Comparison of ENCODE assay signal across 21 cellular contexts in the genomic region with DNA sequence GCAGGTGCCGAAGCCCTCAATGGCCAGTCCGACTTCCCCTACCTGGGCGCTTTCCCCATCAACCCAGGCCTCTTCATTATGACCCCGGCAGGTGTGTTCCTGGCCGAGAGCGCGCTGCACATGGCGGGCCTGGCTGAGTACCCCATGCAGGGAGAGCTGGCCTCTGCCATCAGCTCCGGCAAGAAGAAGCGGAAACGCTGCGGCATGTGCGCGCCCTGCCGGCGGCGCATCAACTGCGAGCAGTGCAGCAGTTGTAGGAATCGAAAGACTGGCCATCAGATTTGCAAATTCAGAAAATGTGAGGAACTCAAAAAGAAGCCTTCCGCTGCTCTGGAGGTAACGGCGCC. TPM values are rescaled to one million over a fixed set of nuclear protein-coding genes. Genes with fewer than 3 reads are reported as not detected.
DNase-seq lines count a peak whose midpoint lies in the region; ATAC-seq, FAIRE-seq and TF ChIP-seq lines count a peak whose summit lies in the region.
"Had no signal": no experiment of that assay in that cellular context is flagged by ENCODE, and none has a peak within 500 bp of the region (broad histone marks: within the 10 kb centered on the region; RNA-seq: fewer than 3 reads in every experiment).

No MANE protein-coding gene starts in this region.

- no peak for TF ChIP-seq POLR2A in K562 (conservative IDR thresholded peaks at IDR 0.05)
- TF ChIP-seq POLR2A in tibial nerve (IDR thresholded peaks at IDR 0.05): no peak

- intact Hi-C loops in K562 (cut with micrococcal nuclease) (no loop called here), dorsolateral prefrontal cortex (cut with DNase I) (no loop called here)

- TF ChIP-seq CTCF in K562 (IDR thresholded peaks at IDR 0.05 in 2 of 3, conservative IDR thresholded peaks at IDR 0.05 in 1 of 3; ENCODE audit: insufficient read depth in 2 of 3, low read depth in 1 of 3, low read length in 3 of 3) (no peak), dorsolateral prefrontal cortex (IDR thresholded peaks at IDR 0.05 in 54 of 56, conservative IDR thresholded peaks at IDR 0.05 in 2 of 56; ENCODE audit: low read depth in 1 of 56, partially characterized antibody in 56 of 56) (peak in 4 of 56 donors; percentile 5 to 12 (median 8)), osteocyte (IDR thresholded peaks at IDR 0.05) (no peak), tibial nerve (IDR thresholded peaks at IDR 0.05) (no peak)

- CTCF ChIA-PET in K562 (lab: Yijun Ruan, JAX; ENCODE audit: low intra/inter-chr PET ratio): no interaction called here

- no peak for FAIRE-seq in K562 (lab: Jason Lieb, UNC)
- FAIRE-seq: A549, D721Med, H54, RCC 7860 had no signal

- no peaks in the 10 kb centered on the region for H3K27me3 Mint-ChIP-seq in osteocyte (ENCODE audit: unreplicated experiment)
- no peaks in the 10 kb centered on the region for H3K27me3 Mint-ChIP-seq in naive thymus-derived CD8-positive, alpha-beta T cell
- H3K27me3 Mint-ChIP-seq: B cell had no signal

- H3K36me3 ChIP-seq in K562 (ENCODE audit: control insufficient read depth, insufficient read depth, low read length) (peaks cover 73% of the 10 kb centered on the region; the same call in 2 of the 3 replicates), tibial nerve (peaks cover 0 to 37% (median 0%) of the 10 kb centered on the region in 3 donors), HAP-1 (replicated peaks) (no peaks in the 10 kb centered on the region)

- H3K9ac ChIP-seq in K562 (ENCODE audit: insufficient read depth in 1 of 2, low read depth in 2 of 2, low read length in 2 of 2): peak overlapping the region in 1 of 2 experiments; percentile 20; a peak in 1 of 4 replicates

- no peak overlapping the region for H3K27ac ChIP-seq in K562 (ENCODE audit: extremely low read depth, low read depth, low read length)
- H3K27ac ChIP-seq in dorsolateral prefrontal cortex: peak overlapping the region; percentile 82 to 100 (median 98)
- H3K27ac ChIP-seq in tibial nerve: peak overlapping the region; percentile 50 to 98 (median 82)
- H3K27ac ChIP-seq: A549, SJCRH30 had no signal

- peak overlapping the region; percentile 47 for H3K27ac Mint-ChIP-seq in osteocyte (ENCODE audit: unreplicated experiment)
- H3K27ac Mint-ChIP-seq in naive thymus-derived CD8-positive, alpha-beta T cell: no peak overlapping the region
- H3K27ac Mint-ChIP-seq: B cell had no signal

- no peaks in the 10 kb centered on the region for H3K9me3 Mint-ChIP-seq in osteocyte (ENCODE audit: unreplicated experiment)
- no peaks in the 10 kb centered on the region for H3K9me3 Mint-ChIP-seq in naive thymus-derived CD8-positive, alpha-beta T cell

- no peak for DNase-seq in K562 (ENCODE audit: extremely low read depth in 1 of 4, low spot score in 3 of 4)
- peak in 2 of 10 donors; percentile 44 to 85 for DNase-seq in dorsolateral prefrontal cortex
- DNase-seq in osteocyte (ENCODE audit: extremely low spot score, unreplicated experiment): no peak
- no peak for DNase-seq in tibial nerve (ENCODE audit: low spot score in 2 of 2)
- no peak for DNase-seq in naive thymus-derived CD8-positive, alpha-beta T cell
- no peak for DNase-seq in HAP-1 (ENCODE audit: low spot score in 2 of 2)
- DNase-seq: DMS53, GF-D8, IMR-90, NCI-H1105, NCI-H2029 treated with DMSO at 0.1 percent for 48 hours, NCI-H345, NCI-H524, NCI-H774, SJCRH30 had no signal

- no peak overlapping the region for H3K4me3 Mint-ChIP-seq in osteocyte (ENCODE audit: unreplicated experiment)
- no peak overlapping the region for H3K4me3 Mint-ChIP-seq in naive thymus-derived CD8-positive, alpha-beta T cell
- H3K4me3 Mint-ChIP-seq: B cell had no signal

- peaks cover 75% of the 10 kb centered on the region for H3K4me1 Mint-ChIP-seq in osteocyte (ENCODE audit: unreplicated experiment)
- H3K4me1 Mint-ChIP-seq in naive thymus-derived CD8-positive, alpha-beta T cell: peaks cover 16 to 45% (median 22%) of the 10 kb centered on the region in 4 donors

- H3K4me2 ChIP-seq in K562 (ENCODE audit: insufficient read depth, low read length): no peak overlapping the region
- H3K4me2 ChIP-seq: A549 had no signal

- H3K4me1 ChIP-seq in K562 (replicated peaks in 1 of 2; ENCODE audit: control insufficient read depth in 2 of 2, insufficient read depth in 2 of 2, low read length in 2 of 2) (peaks cover 0 to 57% of the 10 kb centered on the region in 2 experiments; a peak in 3 of 5 replicates), tibial nerve (peaks cover 5 to 95% (median 64%) of the 10 kb centered on the region in 4 donors), HAP-1 (no peaks in the 10 kb centered on the region)

- H3K4me3 ChIP-seq in K562: no peak overlapping the region
- H3K4me3 ChIP-seq in dorsolateral prefrontal cortex: peak overlapping the region in 5 of 59 donors; percentile 4 to 24 (median 13)
- no peak overlapping the region for H3K4me3 ChIP-seq in tibial nerve
- no peak overlapping the region for H3K4me3 ChIP-seq in HAP-1
- H3K4me3 ChIP-seq: A549, SJCRH30 had no signal

- H2AFZ ChIP-seq in K562 (ENCODE audit: low read depth, low read length): no peak overlapping the region

- peaks cover 56% of the 10 kb centered on the region for H3K79me2 ChIP-seq in K562 (ENCODE audit: control insufficient read depth, insufficient read depth, low read length)

- POLR2A ChIA-PET in K562 (lab: Yijun Ruan, JAX): no interaction called here
- POLR2A ChIA-PET in naive thymus-derived CD8-positive, alpha-beta T cell (lab: Charles Lee): no interaction called here

- no peaks in the 10 kb centered on the region for H3K9me3 ChIP-seq in K562 (replicated peaks; ENCODE audit: control insufficient read depth, insufficient read depth, low read depth, low read length)
- no peaks in the 10 kb centered on the region for H3K9me3 ChIP-seq in tibial nerve
- no peaks in the 10 kb centered on the region for H3K9me3 ChIP-seq in HAP-1
- H3K9me3 ChIP-seq: A549, SJCRH30 had no signal

- H4K20me1 ChIP-seq in K562 (replicated peaks; ENCODE audit: control insufficient read depth, insufficient read depth, low read length): peaks cover 25% of the 10 kb centered on the region

- TF ChIP-seq RAD21 in K562 (CRISPR knock-in tag; conservative IDR thresholded peaks at IDR 0.05 in 1 of 2, IDR thresholded peaks at IDR 0.05 in 1 of 2): no peak

- ATAC-seq in K562: no peak
- ATAC-seq in naive thymus-derived CD8-positive, alpha-beta T cell: no peak
- no peak for ATAC-seq in GM18520 (IDR thresholded peaks at IDR 0.05; ENCODE audit: unreplicated experiment)
- ATAC-seq: A549 had no signal

- in situ Hi-C loops in K562 (cut with MboI): no loop called here
- in situ Hi-C loops in HAP-1 (cut with MboI; ENCODE audit: low sequenced_read_pairs): no loop called here

- no TSS peak for BruUV-seq in K562 (replicated peaks; lab: Mats Ljungman, UMichigan)

- H3K27me3 ChIP-seq in K562 (ENCODE audit: control insufficient read depth in 2 of 2, insufficient read depth in 2 of 2, low read length in 2 of 2) (no peaks in the 10 kb centered on the region), dorsolateral prefrontal cortex (no peaks in the 10 kb centered on the region), tibial nerve (no peaks in the 10 kb centered on the region), HAP-1 (ENCODE audit: low read depth) (no peaks in the 10 kb centered on the region)
- H3K27me3 ChIP-seq: SJCRH30 had no signal

- H3K36me3 Mint-ChIP-seq in osteocyte (ENCODE audit: unreplicated experiment): peaks cover 42% of the 10 kb centered on the region
- no peaks in the 10 kb centered on the region for H3K36me3 Mint-ChIP-seq in naive thymus-derived CD8-positive, alpha-beta T cell

- WGBS in K562 (ENCODE audit: insufficient coverage, low coverage, missing lambda C conversion rate): 97% methylated on average over 22 of the region's 22 CpGs
- WGBS in tibial nerve, 2 donors: 90 to 93% methylated on average over 22 of the region's 22 CpGs

- H3K9me1 ChIP-seq in K562 (ENCODE audit: control insufficient read depth, insufficient read depth, low read length): peaks cover 3% of the 10 kb centered on the region

- no peak for TF ChIP-seq EP300 in K562 (IDR thresholded peaks at IDR 0.05; ENCODE audit: low read length)
- TF ChIP-seq EP300 in tibial nerve (IDR thresholded peaks at IDR 0.05): no peak

TF ChIP-seq in K562, 482 proteins besides CTCF, POLR2A, EP300 and RAD21 (continues in another document):
- TF ChIP-seq MED1 (CRISPR knock-in tag; IDR thresholded peaks at IDR 0.05; ENCODE audit: borderline replicate concordance): no peak

RNA-seq across cellular contexts. Expression of gene CXXC5, which starts 32.9 kb away (rescaled TPM):
- total RNA-seq in K562 (2011; cell fraction: chromatin; rRNA removed; ENCODE audit: low replicate concordance): 44.6 and 81.0 TPM in 2 replicates
- 52.9 TPM in 2 replicates for total RNA-seq in K562 (2011; cell fraction: nucleolus; rRNA removed)
- 37.8 and 55.7 TPM in 2 replicates for total RNA-seq in K562 (2011; cell fraction: nucleoplasm; rRNA removed)
- total RNA-seq in K562 (2014; rRNA removed) (121 and 123 TPM in 2 replicates), K562 (2014; rRNA removed; fragmentation: Illumina TruSeq; extraction: Trizol) (24.1 and 25.8 TPM in 2 replicates), K562 (2015; rRNA removed; fragmentation: Illumina TruSeq; extraction: Trizol) (40.6 and 45.1 TPM in 2 replicates), K562 (2021) (79.3 and 87.8 TPM in 2 replicates), dorsolateral prefrontal cortex (100 to 1,000 TPM in 83 of 120 experiments, 10 to 100 TPM in 37; 79.1 to 229 (median 108) TPM), osteocyte (239 and 259 TPM in 2 replicates), tibial nerve (10 to 100 TPM; 45.0 to 80.4 (median 67.0) TPM)
- polyA plus RNA-seq in K562 (2011; rRNA removed) (44.8 and 51.8 TPM in 2 replicates), K562 (2014; fragmentation: Illumina TruSeq; extraction: Trizol) (45.8 and 61.2 TPM in 2 replicates), K562 (2014; fragmentation: Nextera tagmentation; extraction: Ambion mirVana) (1 to 10 TPM; 1.9 to 4.6 TPM), K562 (2014; rRNA removed) (63.8 and 67.0 TPM in 2 replicates)
- 47.3 and 134 TPM in 2 replicates for polyA plus RNA-seq in K562 (2011; cell fraction: cytosol; rRNA removed)
- polyA plus RNA-seq in K562 (2011; cell fraction: nucleus; rRNA removed): 34.3 and 47.7 TPM in 2 replicates
- polyA plus RNA-seq in K562 (2012): 63.1 and 65.7 TPM in 2 replicates
- polyA minus RNA-seq in K562 (2011; rRNA and poly(A)+ RNA removed): 27.1 and 39.4 TPM in 2 replicates
- polyA minus RNA-seq in K562 (2011; cell fraction: cytosol; rRNA and poly(A)+ RNA removed): 47.5 and 54.4 TPM in 2 replicates
- polyA minus RNA-seq in K562 (2011; cell fraction: nucleus; rRNA and poly(A)+ RNA removed): 29.4 and 36.8 TPM in 2 replicates
- total RNA-seq in naive thymus-derived CD8-positive, alpha-beta T cell: 1 to 10 TPM; 6.8 to 8.3 TPM
- polyA plus RNA-seq in naive thymus-derived CD8-positive, alpha-beta T cell: 10 to 100 TPM in 1 of 3 donors, 1 to 10 TPM in 2; 2.6 to 24.6 (median 3.7) TPM
